In the genomic region with DNA sequence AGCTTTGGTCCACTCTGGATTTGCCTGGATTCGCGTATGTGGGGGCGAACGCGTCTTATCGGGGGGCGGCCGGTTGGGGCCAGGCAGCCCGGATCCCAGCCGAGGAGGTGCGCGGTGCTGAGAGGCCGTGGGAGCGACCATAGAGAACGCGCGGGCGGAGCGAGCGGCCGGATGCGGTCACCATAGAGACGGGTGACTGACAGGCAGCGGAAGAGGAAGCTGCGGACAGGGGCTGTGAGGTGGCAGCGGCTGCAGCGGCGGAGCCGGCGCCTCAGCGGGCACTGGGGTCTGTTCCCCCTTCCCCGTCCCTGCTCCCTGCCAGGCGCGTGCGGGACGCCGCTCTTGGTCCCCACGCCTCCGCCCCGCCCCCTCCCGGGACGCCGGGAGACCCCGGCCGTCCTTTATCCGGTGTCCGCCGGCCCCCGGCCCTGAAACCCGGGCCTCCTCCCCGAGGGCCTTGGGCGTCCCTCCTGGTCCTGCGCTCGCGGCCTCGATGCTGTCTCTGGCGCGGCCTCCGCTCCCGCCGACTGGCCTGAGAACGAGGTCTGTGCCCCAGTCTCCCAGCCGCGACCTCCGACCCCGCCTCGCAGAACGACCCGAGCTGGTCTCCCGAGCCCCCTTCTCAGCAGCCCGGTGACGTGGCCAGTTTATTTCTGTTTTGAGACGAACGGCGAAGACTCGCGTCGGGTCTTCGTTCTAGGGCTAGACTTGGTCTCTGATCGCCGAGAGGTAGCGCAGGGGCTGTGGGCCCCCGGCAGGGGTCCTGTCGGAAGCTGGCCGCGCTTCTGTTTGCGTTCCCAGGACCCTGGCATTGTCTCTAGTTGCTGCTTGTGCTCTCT, we compare ENCODE assay signal across 1 cellular context.
TF ChIP-seq lines count a peak whose summit lies in the region.

A gene with protein sequence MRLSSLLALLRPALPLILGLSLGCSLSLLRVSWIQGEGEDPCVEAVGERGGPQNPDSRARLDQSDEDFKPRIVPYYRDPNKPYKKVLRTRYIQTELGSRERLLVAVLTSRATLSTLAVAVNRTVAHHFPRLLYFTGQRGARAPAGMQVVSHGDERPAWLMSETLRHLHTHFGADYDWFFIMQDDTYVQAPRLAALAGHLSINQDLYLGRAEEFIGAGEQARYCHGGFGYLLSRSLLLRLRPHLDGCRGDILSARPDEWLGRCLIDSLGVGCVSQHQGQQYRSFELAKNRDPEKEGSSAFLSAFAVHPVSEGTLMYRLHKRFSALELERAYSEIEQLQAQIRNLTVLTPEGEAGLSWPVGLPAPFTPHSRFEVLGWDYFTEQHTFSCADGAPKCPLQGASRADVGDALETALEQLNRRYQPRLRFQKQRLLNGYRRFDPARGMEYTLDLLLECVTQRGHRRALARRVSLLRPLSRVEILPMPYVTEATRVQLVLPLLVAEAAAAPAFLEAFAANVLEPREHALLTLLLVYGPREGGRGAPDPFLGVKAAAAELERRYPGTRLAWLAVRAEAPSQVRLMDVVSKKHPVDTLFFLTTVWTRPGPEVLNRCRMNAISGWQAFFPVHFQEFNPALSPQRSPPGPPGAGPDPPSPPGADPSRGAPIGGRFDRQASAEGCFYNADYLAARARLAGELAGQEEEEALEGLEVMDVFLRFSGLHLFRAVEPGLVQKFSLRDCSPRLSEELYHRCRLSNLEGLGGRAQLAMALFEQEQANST (plus strand): TSS at position 212 of the 839 bp plus-strand sequence. CDS start 1,529 bp downstream, outside the sequence.

TF ChIP-seq in K562, 482 proteins besides CTCF, POLR2A, EP300 and RAD21 (continues in another document):
- TF ChIP-seq, protein P1, sequence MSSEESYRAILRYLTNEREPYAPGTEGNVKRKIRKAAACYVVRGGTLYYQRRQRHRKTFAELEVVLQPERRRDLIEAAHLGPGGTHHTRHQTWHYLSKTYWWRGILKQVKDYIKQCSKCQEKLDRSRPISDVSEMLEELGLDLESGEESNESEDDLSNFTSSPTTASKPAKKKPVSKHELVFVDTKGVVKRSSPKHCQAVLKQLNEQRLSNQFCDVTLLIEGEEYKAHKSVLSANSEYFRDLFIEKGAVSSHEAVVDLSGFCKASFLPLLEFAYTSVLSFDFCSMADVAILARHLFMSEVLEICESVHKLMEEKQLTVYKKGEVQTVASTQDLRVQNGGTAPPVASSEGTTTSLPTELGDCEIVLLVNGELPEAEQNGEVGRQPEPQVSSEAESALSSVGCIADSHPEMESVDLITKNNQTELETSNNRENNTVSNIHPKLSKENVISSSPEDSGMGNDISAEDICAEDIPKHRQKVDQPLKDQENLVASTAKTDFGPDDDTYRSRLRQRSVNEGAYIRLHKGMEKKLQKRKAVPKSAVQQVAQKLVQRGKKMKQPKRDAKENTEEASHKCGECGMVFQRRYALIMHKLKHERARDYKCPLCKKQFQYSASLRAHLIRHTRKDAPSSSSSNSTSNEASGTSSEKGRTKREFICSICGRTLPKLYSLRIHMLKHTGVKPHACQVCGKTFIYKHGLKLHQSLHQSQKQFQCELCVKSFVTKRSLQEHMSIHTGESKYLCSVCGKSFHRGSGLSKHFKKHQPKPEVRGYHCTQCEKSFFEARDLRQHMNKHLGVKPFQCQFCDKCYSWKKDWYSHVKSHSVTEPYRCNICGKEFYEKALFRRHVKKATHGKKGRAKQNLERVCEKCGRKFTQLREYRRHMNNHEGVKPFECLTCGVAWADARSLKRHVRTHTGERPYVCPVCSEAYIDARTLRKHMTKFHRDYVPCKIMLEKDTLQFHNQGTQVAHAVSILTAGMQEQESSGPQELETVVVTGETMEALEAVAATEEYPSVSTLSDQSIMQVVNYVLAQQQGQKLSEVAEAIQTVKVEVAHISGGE (CRISPR knock-in tag; IDR thresholded peaks at IDR 0.05) = peak in 1 of 3 experiments; percentile 35; a peak in 1 of 6 replicates
- TF ChIP-seq, protein P2, sequence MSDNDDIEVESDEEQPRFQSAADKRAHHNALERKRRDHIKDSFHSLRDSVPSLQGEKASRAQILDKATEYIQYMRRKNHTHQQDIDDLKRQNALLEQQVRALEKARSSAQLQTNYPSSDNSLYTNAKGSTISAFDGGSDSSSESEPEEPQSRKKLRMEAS (CRISPR knock-in tag; IDR thresholded peaks at IDR 0.05) = peak; percentile 43
- 0 out of 4 replicates have a peak, but pooled peaks of 1 of the 2 experiments have one; percentile 22 for TF ChIP-seq SRF (CRISPR knock-in tag; IDR thresholded peaks at IDR 0.05)
- TF ChIP-seq SMARCE1 (IDR thresholded peaks at IDR 0.05) = peak; percentile 43; the same call in 1 of the 2 replicates
- TF ChIP-seq, protein P3, sequence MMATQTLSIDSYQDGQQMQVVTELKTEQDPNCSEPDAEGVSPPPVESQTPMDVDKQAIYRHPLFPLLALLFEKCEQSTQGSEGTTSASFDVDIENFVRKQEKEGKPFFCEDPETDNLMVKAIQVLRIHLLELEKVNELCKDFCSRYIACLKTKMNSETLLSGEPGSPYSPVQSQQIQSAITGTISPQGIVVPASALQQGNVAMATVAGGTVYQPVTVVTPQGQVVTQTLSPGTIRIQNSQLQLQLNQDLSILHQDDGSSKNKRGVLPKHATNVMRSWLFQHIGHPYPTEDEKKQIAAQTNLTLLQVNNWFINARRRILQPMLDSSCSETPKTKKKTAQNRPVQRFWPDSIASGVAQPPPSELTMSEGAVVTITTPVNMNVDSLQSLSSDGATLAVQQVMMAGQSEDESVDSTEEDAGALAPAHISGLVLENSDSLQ (IDR thresholded peaks at IDR 0.05) = peak; percentile 99
- TF ChIP-seq ERF (CRISPR knock-in tag; IDR thresholded peaks at IDR 0.05) = peak; percentile 48; the same call in 1 of the 2 replicates
- TF ChIP-seq ZFP36 (IDR thresholded peaks at IDR 0.05; ENCODE audit: low read depth, low read length, partially characterized antibody) = no peak
- peak; percentile 74; the same call in 1 of the 2 replicates for TF ChIP-seq MTA3 (IDR thresholded peaks at IDR 0.05; ENCODE audit: borderline replicate concordance)
- TF ChIP-seq GABPA (tag; conservative IDR thresholded peaks at IDR 0.05; ENCODE audit: low read depth) = peak; percentile 96
- TF ChIP-seq, protein P4, sequence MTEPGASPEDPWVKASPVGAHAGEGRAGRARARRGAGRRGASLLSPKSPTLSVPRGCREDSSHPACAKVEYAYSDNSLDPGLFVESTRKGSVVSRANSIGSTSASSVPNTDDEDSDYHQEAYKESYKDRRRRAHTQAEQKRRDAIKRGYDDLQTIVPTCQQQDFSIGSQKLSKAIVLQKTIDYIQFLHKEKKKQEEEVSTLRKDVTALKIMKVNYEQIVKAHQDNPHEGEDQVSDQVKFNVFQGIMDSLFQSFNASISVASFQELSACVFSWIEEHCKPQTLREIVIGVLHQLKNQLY (CRISPR knock-in tag; conservative IDR thresholded peaks at IDR 0.05) = no peak
- TF ChIP-seq, protein P5, sequence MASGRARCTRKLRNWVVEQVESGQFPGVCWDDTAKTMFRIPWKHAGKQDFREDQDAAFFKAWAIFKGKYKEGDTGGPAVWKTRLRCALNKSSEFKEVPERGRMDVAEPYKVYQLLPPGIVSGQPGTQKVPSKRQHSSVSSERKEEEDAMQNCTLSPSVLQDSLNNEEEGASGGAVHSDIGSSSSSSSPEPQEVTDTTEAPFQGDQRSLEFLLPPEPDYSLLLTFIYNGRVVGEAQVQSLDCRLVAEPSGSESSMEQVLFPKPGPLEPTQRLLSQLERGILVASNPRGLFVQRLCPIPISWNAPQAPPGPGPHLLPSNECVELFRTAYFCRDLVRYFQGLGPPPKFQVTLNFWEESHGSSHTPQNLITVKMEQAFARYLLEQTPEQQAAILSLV (tag; IDR thresholded peaks at IDR 0.05) = no peak
- no peak for TF ChIP-seq GTF2A2 (tag; IDR thresholded peaks at IDR 0.05)
- peak; percentile 90 for TF ChIP-seq SNIP1 (IDR thresholded peaks at IDR 0.05; ENCODE audit: low read depth)
- peak; percentile 84 for TF ChIP-seq CCNT2 (IDR thresholded peaks at IDR 0.05; ENCODE audit: borderline replicate concordance, extremely low read depth, insufficient read length, low read depth, low read length)
- TF ChIP-seq CHD1 (IDR thresholded peaks at IDR 0.05; ENCODE audit: low read length) = peak; percentile 27
- 0 out of 2 replicates have a peak, but pooled peaks have one; percentile 55 for TF ChIP-seq RBM14 (IDR thresholded peaks at IDR 0.05; ENCODE audit: borderline replicate concordance, insufficient read depth, low read depth, low read length)
- TF ChIP-seq SIX5 (IDR thresholded peaks at IDR 0.05; ENCODE audit: borderline replicate concordance in 1 of 2, insufficient read depth in 1 of 2, low read depth in 1 of 2, low read length in 2 of 2) = no peak; a peak in 1 of 4 replicates
- TF ChIP-seq, protein P6, sequence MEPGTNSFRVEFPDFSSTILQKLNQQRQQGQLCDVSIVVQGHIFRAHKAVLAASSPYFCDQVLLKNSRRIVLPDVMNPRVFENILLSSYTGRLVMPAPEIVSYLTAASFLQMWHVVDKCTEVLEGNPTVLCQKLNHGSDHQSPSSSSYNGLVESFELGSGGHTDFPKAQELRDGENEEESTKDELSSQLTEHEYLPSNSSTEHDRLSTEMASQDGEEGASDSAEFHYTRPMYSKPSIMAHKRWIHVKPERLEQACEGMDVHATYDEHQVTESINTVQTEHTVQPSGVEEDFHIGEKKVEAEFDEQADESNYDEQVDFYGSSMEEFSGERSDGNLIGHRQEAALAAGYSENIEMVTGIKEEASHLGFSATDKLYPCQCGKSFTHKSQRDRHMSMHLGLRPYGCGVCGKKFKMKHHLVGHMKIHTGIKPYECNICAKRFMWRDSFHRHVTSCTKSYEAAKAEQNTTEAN (CRISPR knock-in tag; IDR thresholded peaks at IDR 0.05) = no peak
- TF ChIP-seq RBBP5 (IDR thresholded peaks at IDR 0.05; ENCODE audit: borderline replicate concordance, insufficient read depth, low read length, poor library complexity, severe bottlenecking) = peak; percentile 78
- no peak for TF ChIP-seq ZNF224 (CRISPR knock-in tag; IDR thresholded peaks at IDR 0.05)
- TF ChIP-seq KDM4B (IDR thresholded peaks at IDR 0.05; ENCODE audit: borderline replicate concordance in 2 of 2, low read depth in 1 of 2) = peak in 1 of 2 experiments; percentile 86; a peak in 1 of 4 replicates
- TF ChIP-seq, protein P7, sequence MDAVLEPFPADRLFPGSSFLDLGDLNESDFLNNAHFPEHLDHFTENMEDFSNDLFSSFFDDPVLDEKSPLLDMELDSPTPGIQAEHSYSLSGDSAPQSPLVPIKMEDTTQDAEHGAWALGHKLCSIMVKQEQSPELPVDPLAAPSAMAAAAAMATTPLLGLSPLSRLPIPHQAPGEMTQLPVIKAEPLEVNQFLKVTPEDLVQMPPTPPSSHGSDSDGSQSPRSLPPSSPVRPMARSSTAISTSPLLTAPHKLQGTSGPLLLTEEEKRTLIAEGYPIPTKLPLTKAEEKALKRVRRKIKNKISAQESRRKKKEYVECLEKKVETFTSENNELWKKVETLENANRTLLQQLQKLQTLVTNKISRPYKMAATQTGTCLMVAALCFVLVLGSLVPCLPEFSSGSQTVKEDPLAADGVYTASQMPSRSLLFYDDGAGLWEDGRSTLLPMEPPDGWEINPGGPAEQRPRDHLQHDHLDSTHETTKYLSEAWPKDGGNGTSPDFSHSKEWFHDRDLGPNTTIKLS (IDR thresholded peaks at IDR 0.05; ENCODE audit: borderline replicate concordance, low read depth) = peak; percentile 96
- peak; percentile 79 for TF ChIP-seq FIP1L1 (IDR thresholded peaks at IDR 0.05; ENCODE audit: low read depth, low read length, poor library complexity, severe bottlenecking)
- TF ChIP-seq, protein P8, sequence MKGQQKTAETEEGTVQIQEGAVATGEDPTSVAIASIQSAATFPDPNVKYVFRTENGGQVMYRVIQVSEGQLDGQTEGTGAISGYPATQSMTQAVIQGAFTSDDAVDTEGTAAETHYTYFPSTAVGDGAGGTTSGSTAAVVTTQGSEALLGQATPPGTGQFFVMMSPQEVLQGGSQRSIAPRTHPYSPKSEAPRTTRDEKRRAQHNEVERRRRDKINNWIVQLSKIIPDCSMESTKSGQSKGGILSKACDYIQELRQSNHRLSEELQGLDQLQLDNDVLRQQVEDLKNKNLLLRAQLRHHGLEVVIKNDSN (CRISPR knock-in tag; IDR thresholded peaks at IDR 0.05) = peak; percentile 41; the same call in 1 of the 2 replicates
- peak; percentile 24; the same call in 1 of the 2 replicates for TF ChIP-seq E2F3 (CRISPR knock-in tag; IDR thresholded peaks at IDR 0.05)
- peak; percentile 92 for TF ChIP-seq SP2 (IDR thresholded peaks at IDR 0.05; ENCODE audit: extremely low read depth, low read depth, low read length, poor library complexity, severe bottlenecking)
- TF ChIP-seq GTF2E2 (tag; IDR thresholded peaks at IDR 0.05) = peak; percentile 56; the same call in 1 of the 2 replicates
- TF ChIP-seq XRCC5 (IDR thresholded peaks at IDR 0.05; ENCODE audit: low read depth, low read length) = 0 out of 2 replicates have a peak, but pooled peaks have one; percentile 42
- TF ChIP-seq ZNF76 (CRISPR knock-in tag; IDR thresholded peaks at IDR 0.05; ENCODE audit: borderline replicate concordance) = no peak
- no peak for TF ChIP-seq ZNF584 (CRISPR knock-in tag; IDR thresholded peaks at IDR 0.05; ENCODE audit: low read depth)
- 0 out of 2 replicates have a peak, but pooled peaks have one; percentile 5 for TF ChIP-seq ZNF12 (CRISPR knock-in tag; IDR thresholded peaks at IDR 0.05)
- TF ChIP-seq BMI1 (IDR thresholded peaks at IDR 0.05; ENCODE audit: low read length) = 0 out of 2 replicates have a peak, but pooled peaks have one; percentile 25
- TF ChIP-seq EP400 (IDR thresholded peaks at IDR 0.05) = peak; percentile 90
- TF ChIP-seq, protein P9, sequence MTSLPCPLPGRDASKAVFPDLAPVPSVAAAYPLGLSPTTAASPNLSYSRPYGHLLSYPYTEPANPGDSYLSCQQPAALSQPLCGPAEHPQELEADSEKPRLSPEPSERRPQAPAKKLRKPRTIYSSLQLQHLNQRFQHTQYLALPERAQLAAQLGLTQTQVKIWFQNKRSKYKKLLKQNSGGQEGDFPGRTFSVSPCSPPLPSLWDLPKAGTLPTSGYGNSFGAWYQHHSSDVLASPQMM (CRISPR knock-in tag; IDR thresholded peaks at IDR 0.05) = no peak
- 0 out of 4 replicates have a peak, but pooled peaks of 1 of the 2 experiments have one; percentile 49 for TF ChIP-seq FOXA3 (CRISPR knock-in tag; conservative IDR thresholded peaks at IDR 0.05 in 1 of 2, IDR thresholded peaks at IDR 0.05 in 1 of 2)
- no peak for TF ChIP-seq ZNF253 (CRISPR knock-in tag; conservative IDR thresholded peaks at IDR 0.05)
- TF ChIP-seq NR1H2 (CRISPR knock-in tag; IDR thresholded peaks at IDR 0.05) = peak; percentile 96; the same call in 1 of the 2 replicates
- no peak for TF ChIP-seq NR3C1 (CRISPR knock-in tag; IDR thresholded peaks at IDR 0.05)
- TF ChIP-seq CBX1 (IDR thresholded peaks at IDR 0.05; ENCODE audit: low read depth) = peak; percentile 15; the same call in 1 of the 2 replicates
- TF ChIP-seq, protein P10, sequence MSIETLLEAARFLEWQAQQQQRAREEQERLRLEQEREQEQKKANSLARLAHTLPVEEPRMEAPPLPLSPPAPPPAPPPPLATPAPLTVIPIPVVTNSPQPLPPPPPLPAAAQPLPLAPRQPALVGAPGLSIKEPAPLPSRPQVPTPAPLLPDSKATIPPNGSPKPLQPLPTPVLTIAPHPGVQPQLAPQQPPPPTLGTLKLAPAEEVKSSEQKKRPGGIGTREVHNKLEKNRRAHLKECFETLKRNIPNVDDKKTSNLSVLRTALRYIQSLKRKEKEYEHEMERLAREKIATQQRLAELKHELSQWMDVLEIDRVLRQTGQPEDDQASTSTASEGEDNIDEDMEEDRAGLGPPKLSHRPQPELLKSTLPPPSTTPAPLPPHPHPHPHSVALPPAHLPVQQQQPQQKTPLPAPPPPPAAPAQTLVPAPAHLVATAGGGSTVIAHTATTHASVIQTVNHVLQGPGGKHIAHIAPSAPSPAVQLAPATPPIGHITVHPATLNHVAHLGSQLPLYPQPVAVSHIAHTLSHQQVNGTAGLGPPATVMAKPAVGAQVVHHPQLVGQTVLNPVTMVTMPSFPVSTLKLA (conservative IDR thresholded peaks at IDR 0.05) = peak in 1 of 2 experiments; percentile 68; a peak in 2 of 4 replicates
- no peak for TF ChIP-seq BCOR (IDR thresholded peaks at IDR 0.05)
